In genomic region chr6:15837205-15837604, GRCh38 we compare ENCODE assay signal across 26 cellular contexts.
"Had no signal": no experiment of that assay in that cellular context is flagged by ENCODE, and none has a peak within 500 bp of the region (broad histone marks: within the 10 kb centered on the region; RNA-seq: fewer than 3 reads in every experiment).

No MANE protein-coding gene starts in this region.

- H3K4me1 Mint-ChIP-seq: naive B cell; natural killer cell; stimulated activated effector memory CD8-positive, alpha-beta T cell treated with anti-CD3 and anti-CD28 coated beads, Interleukin-12 subunit alpha, Interleukin-12 subunit beta, amount 100 ng/mL, for 72 hours had no signal

- H3K4me3 Mint-ChIP-seq: mesothelial cell of epicardium; naive B cell; natural killer cell; stimulated activated effector memory CD8-positive, alpha-beta T cell treated with anti-CD3 and anti-CD28 coated beads, Interleukin-12 subunit alpha, Interleukin-12 subunit beta, amount 100 ng/mL, for 72 hours; stimulated activated naive CD8-positive, alpha-beta T cell treated with anti-CD3 and anti-CD28 coated beads, Interleukin-15, Interleukin-2, amounts not matched to agents 100 ng/mL and 50 ng/mL, for 24 hours had no signal

- H3K9me3 ChIP-seq: left ventricle myocardium inferior, pancreas, prostate gland, sigmoid colon, spleen, suprapubic skin, thoracic aorta, tibial artery, upper lobe of right lung had no signal

- H3K4me1 ChIP-seq: left ventricle myocardium inferior, pancreas, prostate gland, sigmoid colon, spleen, suprapubic skin, tibial artery, upper lobe of right lung had no signal

- H3K27me3 Mint-ChIP-seq: stimulated activated naive CD8-positive, alpha-beta T cell treated with anti-CD3 and anti-CD28 coated beads, Interleukin-15, Interleukin-2, amounts not matched to agents 100 ng/mL and 50 ng/mL, for 24 hours had no signal

- H3K9me3 Mint-ChIP-seq: mesothelial cell of epicardium; naive B cell; natural killer cell; stimulated activated effector memory CD8-positive, alpha-beta T cell treated with anti-CD3 and anti-CD28 coated beads, Interleukin-12 subunit alpha, Interleukin-12 subunit beta, amount 100 ng/mL, for 72 hours; stimulated activated naive CD8-positive, alpha-beta T cell treated with anti-CD3 and anti-CD28 coated beads, Interleukin-15, Interleukin-2, amounts not matched to agents 100 ng/mL and 50 ng/mL, for 24 hours had no signal

- ATAC-seq: natural killer cell; pancreas; right cardiac atrium; stimulated activated effector memory CD8-positive, alpha-beta T cell treated with anti-CD3 and anti-CD28 coated beads, Interleukin-12 subunit alpha, Interleukin-12 subunit beta, amount 100 ng/mL, for 72 hours; upper lobe of right lung had no signal

- H3K27ac Mint-ChIP-seq: mesothelial cell of epicardium; naive B cell; natural killer cell; stimulated activated effector memory CD8-positive, alpha-beta T cell treated with anti-CD3 and anti-CD28 coated beads, Interleukin-12 subunit alpha, Interleukin-12 subunit beta, amount 100 ng/mL, for 72 hours; stimulated activated naive CD8-positive, alpha-beta T cell treated with anti-CD3 and anti-CD28 coated beads, Interleukin-15, Interleukin-2, amounts not matched to agents 100 ng/mL and 50 ng/mL, for 24 hours had no signal

- H2AFZ ChIP-seq: hepatocyte had no signal

- H3K27me3 ChIP-seq: hepatocyte, pancreas, sigmoid colon, spleen, suprapubic skin, tibial artery, upper lobe of right lung had no signal

- DNase-seq: islet precursor cell; left ventricle myocardium inferior; mesendoderm; naive B cell; natural killer cell; pancreas; posterior cingulate gyrus; retina; right cardiac atrium; sigmoid colon; small intestine; spleen; stimulated activated CD4-positive, alpha-beta T cell treated with anti-CD3 and anti-CD28 coated beads, Interleukin-4, amount 100 ng/mL, for 24 hours; stimulated activated naive CD4-positive, alpha-beta T cell; tibial artery; trophoblast cell; upper lobe of right lung had no signal

- H3K36me3 Mint-ChIP-seq: mesothelial cell of epicardium; naive B cell; natural killer cell; stimulated activated effector memory CD8-positive, alpha-beta T cell treated with anti-CD3 and anti-CD28 coated beads, Interleukin-12 subunit alpha, Interleukin-12 subunit beta, amount 100 ng/mL, for 72 hours had no signal

- FAIRE-seq: pancreas, small intestine, urothelium cell line had no signal

- H3K36me3 ChIP-seq: left ventricle myocardium inferior, pancreas, prostate gland, sigmoid colon, spleen, suprapubic skin, thoracic aorta, tibial artery, upper lobe of right lung had no signal

- H3K27ac ChIP-seq: hepatocyte, left ventricle myocardium inferior, pancreas, prostate gland, sigmoid colon, spleen, suprapubic skin, thoracic aorta, tibial artery, upper lobe of right lung had no signal

- H3K4me3 ChIP-seq: hepatocyte, left ventricle myocardium inferior, lung, pancreas, prostate gland, sigmoid colon, spleen, suprapubic skin, thoracic aorta, tibial artery, upper lobe of right lung had no signal

- H3K79me2 ChIP-seq: hepatocyte had no signal

- H3K4me2 ChIP-seq: hepatocyte had no signal
